1 cellular context compared by ENCODE assay signal in genomic region chr11:70643642-70644041, GRCh38.
A peak's percentile ranks its signal among the peaks of the same experiment; 100 is the strongest.
TF ChIP-seq lines count a peak whose summit lies in the region.

No MANE protein-coding gene starts in this region.

TF ChIP-seq in HepG2, 621 proteins besides CTCF, POLR2A, EP300 and RAD21 (continued from another document):
- peak; percentile 37; the same call in 1 of the 2 replicates for TF ChIP-seq ZNF687 (CRISPR knock-in tag; IDR thresholded peaks at IDR 0.05)
TF ChIP-seq in HepG2: peak in this region for 1.
